1 cellular context compared by ENCODE assay signal in the genomic region with DNA sequence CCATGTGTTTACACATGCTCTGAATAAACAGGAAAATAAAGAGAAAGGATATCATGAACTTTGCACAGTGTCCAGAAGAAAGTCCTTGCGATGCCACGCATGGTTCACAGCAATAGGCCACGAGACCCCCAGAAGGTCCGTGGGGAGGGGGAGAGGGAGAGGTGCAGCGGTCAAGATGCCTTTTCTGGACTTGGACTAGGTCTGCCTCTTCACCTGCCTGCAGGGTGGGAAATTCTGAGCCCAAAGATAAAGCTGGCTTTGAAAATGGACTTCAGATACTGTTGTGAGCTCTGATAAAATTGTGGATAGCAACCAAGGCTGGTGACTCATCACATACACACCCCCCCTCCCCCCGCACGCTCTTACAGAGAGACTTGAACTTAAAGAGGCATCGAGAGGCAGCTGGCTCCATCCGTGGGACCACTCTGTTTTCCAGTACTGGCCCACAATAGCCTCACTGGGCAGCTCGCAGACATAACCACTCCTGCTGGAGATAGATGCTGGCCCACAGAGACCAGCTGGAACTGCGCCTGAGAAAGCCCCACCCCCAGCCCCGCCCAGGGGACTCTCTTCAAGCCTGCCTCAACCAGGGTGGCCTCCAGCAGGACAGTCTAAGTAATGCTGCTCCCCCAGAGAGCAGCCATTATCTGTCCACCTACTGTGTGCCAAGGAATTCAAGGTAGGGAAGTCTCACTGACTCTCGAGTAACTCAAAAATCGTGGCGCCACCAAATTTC.
TF ChIP-seq lines count a peak whose summit lies in the region.

No MANE protein-coding gene starts in this region.

TF ChIP-seq in HepG2, 621 proteins besides CTCF, POLR2A, EP300 and RAD21 (continued from another document and continues in another):
- TF ChIP-seq, protein P1, sequence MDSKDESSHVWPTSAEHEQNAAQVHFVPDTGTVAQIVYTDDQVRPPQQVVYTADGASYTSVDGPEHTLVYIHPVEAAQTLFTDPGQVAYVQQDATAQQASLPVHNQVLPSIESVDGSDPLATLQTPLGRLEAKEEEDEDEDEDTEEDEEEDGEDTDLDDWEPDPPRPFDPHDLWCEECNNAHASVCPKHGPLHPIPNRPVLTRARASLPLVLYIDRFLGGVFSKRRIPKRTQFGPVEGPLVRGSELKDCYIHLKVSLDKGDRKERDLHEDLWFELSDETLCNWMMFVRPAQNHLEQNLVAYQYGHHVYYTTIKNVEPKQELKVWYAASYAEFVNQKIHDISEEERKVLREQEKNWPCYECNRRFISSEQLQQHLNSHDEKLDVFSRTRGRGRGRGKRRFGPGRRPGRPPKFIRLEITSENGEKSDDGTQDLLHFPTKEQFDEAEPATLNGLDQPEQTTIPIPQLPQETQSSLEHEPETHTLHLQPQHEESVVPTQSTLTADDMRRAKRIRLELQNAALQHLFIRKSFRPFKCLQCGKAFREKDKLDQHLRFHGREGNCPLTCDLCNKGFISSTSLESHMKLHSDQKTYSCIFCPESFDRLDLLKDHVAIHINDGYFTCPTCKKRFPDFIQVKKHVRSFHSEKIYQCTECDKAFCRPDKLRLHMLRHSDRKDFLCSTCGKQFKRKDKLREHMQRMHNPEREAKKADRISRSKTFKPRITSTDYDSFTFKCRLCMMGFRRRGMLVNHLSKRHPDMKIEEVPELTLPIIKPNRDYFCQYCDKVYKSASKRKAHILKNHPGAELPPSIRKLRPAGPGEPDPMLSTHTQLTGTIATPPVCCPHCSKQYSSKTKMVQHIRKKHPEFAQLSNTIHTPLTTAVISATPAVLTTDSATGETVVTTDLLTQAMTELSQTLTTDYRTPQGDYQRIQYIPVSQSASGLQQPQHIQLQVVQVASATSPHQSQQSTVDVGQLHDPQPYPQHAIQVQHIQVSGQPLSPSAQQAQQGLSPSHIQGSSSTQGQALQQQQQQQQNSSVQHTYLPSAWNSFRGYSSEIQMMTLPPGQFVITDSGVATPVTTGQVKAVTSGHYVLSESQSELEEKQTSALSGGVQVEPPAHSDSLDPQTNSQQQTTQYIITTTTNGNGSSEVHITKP (CRISPR knock-in tag; IDR thresholded peaks at IDR 0.05; ENCODE audit: low read depth) = no peak
- TF ChIP-seq ELF3 (CRISPR knock-in tag; IDR thresholded peaks at IDR 0.05) (peak; percentile 49; the same call in 1 of the 2 replicates), SP140L (CRISPR knock-in tag; IDR thresholded peaks at IDR 0.05; ENCODE audit: borderline replicate concordance) (no peak), GPN1 (CRISPR knock-in tag; IDR thresholded peaks at IDR 0.05; ENCODE audit: borderline replicate concordance) (no peak), SAP130 (CRISPR knock-in tag; IDR thresholded peaks at IDR 0.05; ENCODE audit: low read depth) (peak; percentile 27; the same call in 1 of the 2 replicates), MIXL1 (CRISPR knock-in tag; IDR thresholded peaks at IDR 0.05) (peak; percentile 73; the same call in 1 of the 2 replicates), IKZF1 (IDR thresholded peaks at IDR 0.05) (no peak), TIGD3 (CRISPR knock-in tag; IDR thresholded peaks at IDR 0.05; ENCODE audit: borderline replicate concordance) (no peak), ZNF513 (CRISPR knock-in tag; conservative IDR thresholded peaks at IDR 0.05) (no peak), ASH2L (IDR thresholded peaks at IDR 0.05; ENCODE audit: insufficient read length, low read depth, low read length) (peak; percentile 98), ZNF317 (CRISPR knock-in tag; IDR thresholded peaks at IDR 0.05) (no peak), CSRNP1 (CRISPR knock-in tag; IDR thresholded peaks at IDR 0.05) (no peak), ZNF264 (CRISPR knock-in tag; IDR thresholded peaks at IDR 0.05) (no peak), ARNTL (CRISPR knock-in tag; IDR thresholded peaks at IDR 0.05) (peak; percentile 52; the same call in 1 of the 2 replicates), BCL3 (CRISPR knock-in tag; IDR thresholded peaks at IDR 0.05) (0 out of 2 replicates have a peak, but pooled peaks have one; percentile 35), GMEB2 (CRISPR knock-in tag; IDR thresholded peaks at IDR 0.05; ENCODE audit: low read depth) (no peak), NFRKB (IDR thresholded peaks at IDR 0.05) (no peak)
- TF ChIP-seq, protein P2, sequence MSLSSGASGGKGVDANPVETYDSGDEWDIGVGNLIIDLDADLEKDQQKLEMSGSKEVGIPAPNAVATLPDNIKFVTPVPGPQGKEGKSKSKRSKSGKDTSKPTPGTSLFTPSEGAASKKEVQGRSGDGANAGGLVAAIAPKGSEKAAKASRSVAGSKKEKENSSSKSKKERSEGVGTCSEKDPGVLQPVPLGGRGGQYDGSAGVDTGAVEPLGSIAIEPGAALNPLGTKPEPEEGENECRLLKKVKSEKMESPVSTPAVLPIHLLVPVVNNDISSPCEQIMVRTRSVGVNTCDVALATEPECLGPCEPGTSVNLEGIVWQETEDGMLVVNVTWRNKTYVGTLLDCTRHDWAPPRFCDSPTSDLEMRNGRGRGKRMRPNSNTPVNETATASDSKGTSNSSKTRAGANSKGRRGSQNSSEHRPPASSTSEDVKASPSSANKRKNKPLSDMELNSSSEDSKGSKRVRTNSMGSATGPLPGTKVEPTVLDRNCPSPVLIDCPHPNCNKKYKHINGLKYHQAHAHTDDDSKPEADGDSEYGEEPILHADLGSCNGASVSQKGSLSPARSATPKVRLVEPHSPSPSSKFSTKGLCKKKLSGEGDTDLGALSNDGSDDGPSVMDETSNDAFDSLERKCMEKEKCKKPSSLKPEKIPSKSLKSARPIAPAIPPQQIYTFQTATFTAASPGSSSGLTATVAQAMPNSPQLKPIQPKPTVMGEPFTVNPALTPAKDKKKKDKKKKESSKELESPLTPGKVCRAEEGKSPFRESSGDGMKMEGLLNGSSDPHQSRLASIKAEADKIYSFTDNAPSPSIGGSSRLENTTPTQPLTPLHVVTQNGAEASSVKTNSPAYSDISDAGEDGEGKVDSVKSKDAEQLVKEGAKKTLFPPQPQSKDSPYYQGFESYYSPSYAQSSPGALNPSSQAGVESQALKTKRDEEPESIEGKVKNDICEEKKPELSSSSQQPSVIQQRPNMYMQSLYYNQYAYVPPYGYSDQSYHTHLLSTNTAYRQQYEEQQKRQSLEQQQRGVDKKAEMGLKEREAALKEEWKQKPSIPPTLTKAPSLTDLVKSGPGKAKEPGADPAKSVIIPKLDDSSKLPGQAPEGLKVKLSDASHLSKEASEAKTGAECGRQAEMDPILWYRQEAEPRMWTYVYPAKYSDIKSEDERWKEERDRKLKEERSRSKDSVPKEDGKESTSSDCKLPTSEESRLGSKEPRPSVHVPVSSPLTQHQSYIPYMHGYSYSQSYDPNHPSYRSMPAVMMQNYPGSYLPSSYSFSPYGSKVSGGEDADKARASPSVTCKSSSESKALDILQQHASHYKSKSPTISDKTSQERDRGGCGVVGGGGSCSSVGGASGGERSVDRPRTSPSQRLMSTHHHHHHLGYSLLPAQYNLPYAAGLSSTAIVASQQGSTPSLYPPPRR (CRISPR knock-in tag; IDR thresholded peaks at IDR 0.05; ENCODE audit: borderline replicate concordance) = 0 out of 2 replicates have a peak, but pooled peaks have one; percentile 24
- TF ChIP-seq, protein P3, sequence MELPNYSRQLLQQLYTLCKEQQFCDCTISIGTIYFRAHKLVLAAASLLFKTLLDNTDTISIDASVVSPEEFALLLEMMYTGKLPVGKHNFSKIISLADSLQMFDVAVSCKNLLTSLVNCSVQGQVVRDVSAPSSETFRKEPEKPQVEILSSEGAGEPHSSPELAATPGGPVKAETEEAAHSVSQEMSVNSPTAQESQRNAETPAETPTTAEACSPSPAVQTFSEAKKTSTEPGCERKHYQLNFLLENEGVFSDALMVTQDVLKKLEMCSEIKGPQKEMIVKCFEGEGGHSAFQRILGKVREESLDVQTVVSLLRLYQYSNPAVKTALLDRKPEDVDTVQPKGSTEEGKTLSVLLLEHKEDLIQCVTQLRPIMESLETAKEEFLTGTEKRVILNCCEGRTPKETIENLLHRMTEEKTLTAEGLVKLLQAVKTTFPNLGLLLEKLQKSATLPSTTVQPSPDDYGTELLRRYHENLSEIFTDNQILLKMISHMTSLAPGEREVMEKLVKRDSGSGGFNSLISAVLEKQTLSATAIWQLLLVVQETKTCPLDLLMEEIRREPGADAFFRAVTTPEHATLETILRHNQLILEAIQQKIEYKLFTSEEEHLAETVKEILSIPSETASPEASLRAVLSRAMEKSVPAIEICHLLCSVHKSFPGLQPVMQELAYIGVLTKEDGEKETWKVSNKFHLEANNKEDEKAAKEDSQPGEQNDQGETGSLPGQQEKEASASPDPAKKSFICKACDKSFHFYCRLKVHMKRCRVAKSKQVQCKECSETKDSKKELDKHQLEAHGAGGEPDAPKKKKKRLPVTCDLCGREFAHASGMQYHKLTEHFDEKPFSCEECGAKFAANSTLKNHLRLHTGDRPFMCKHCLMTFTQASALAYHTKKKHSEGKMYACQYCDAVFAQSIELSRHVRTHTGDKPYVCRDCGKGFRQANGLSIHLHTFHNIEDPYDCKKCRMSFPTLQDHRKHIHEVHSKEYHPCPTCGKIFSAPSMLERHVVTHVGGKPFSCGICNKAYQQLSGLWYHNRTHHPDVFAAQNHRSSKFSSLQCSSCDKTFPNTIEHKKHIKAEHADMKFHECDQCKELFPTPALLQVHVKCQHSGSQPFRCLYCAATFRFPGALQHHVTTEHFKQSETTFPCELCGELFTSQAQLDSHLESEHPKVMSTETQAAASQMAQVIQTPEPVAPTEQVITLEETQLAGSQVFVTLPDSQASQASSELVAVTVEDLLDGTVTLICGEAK (IDR thresholded peaks at IDR 0.05) = no peak
- TF ChIP-seq, protein P3 (CRISPR knock-in tag; IDR thresholded peaks at IDR 0.05) = no peak
